Comparison of ENCODE assay signal across 10 cellular contexts in the genomic region with DNA sequence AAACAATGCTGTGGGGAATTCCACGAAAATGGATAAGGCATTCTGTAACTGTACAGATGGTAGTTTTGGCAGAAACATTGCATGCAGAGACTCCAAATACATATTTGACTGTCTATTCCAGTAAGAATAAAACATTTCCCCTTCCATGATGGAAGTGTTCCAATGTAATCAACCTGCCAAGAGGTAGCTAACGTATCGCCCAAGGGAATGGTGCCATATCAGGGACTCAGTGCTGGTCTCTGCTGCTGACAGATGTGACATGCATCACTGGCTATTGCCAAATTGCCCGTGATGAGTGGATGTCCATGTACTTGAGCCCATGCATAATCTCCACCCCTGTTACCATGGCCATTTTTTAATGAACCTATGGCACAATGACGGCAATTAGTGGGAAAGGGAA.
"Had no signal": no experiment of that assay in that cellular context is flagged by ENCODE, and none has a peak within 500 bp of the region (broad histone marks: within the 10 kb centered on the region; RNA-seq: fewer than 3 reads in every experiment).

No MANE protein-coding gene starts in this region.

- ATAC-seq: natural killer cell had no signal

- DNase-seq: activated CD4-positive, CD25-positive, alpha-beta regulatory T cell treated with anti-CD3 and anti-CD28 coated beads, Interleukin-2, amount 50 U/mL, for 72 hours; activated naive CD8-positive, alpha-beta T cell treated with anti-CD3 and anti-CD28 coated beads, Interleukin-2, amount 10 ng/mL, durations not matched to agents 7 days and 5 days; effector memory CD4-positive, alpha-beta T cell; foreskin fibroblast; mesendoderm; natural killer cell; retina; stimulated activated CD4-positive, alpha-beta T cell treated with anti-CD3 and anti-CD28 coated beads, Interleukin-4, amount 100 ng/mL, for 1 hour; stimulated activated naive CD4-positive, alpha-beta T cell; uterus had no signal
